ENCODE assay signal across 9 cellular contexts in genomic region chr3:188339410-188340295, GRCh38.
DNase-seq lines count a peak whose midpoint lies in the region; ATAC-seq and TF ChIP-seq lines count a peak whose summit lies in the region.
"Had no signal": no experiment of that assay in that cellular context is flagged by ENCODE, and none has a peak within 500 bp of the region (broad histone marks: within the 10 kb centered on the region; RNA-seq: fewer than 3 reads in every experiment).

No MANE protein-coding gene starts in this region.

- peaks cover 34% of the 10 kb centered on the region for H3K4me1 Mint-ChIP-seq in activated CD4-positive, alpha-beta T cell treated with anti-CD3 and anti-CD28 coated beads, Interleukin-2, amount 10 ng/mL, durations not matched to agents 24 days and 14 days
- peaks cover 38 to 48% of the 10 kb centered on the region in 2 donors for H3K4me1 Mint-ChIP-seq in natural killer cell treated with Interleukin-12 subunit alpha and Interleukin-12 subunit beta and Interleukin-15 and Interleukin-18, amount 100 ng/mL, for 72 hours (ENCODE audit: low read depth in 2 of 2)

- no peaks in the 10 kb centered on the region for H3K27me3 ChIP-seq in A673 (replicated peaks; ENCODE audit: insufficient read depth, low read depth, low read length, poor library complexity)

- H3K27ac ChIP-seq in A673 (ENCODE audit: low read depth, low read length, poor library complexity, severe bottlenecking): no peak overlapping the region

- DNase-seq in activated CD4-positive, alpha-beta T cell treated with anti-CD3 and anti-CD28 coated beads, Interleukin-2, amount 10 ng/mL, durations not matched to agents 24 days and 14 days: peak; percentile 81
- DNase-seq in natural killer cell treated with Interleukin-12 subunit alpha and Interleukin-12 subunit beta and Interleukin-15 and Interleukin-18, amount 100 ng/mL, for 72 hours (ENCODE audit: low spot score): peak; percentile 81
- DNase-seq in NCI-H1048 (lab: John Stamatoyannopoulos, UW): no peak
- no peak for DNase-seq in A673 (ENCODE audit: low spot score)
- no peak for DNase-seq in MV-4-11 (lab: John Stamatoyannopoulos, UW)
- DNase-seq in SIG-M5 (lab: John Stamatoyannopoulos, UW): no peak

- peak overlapping the region; percentile 66 for H3K4me3 Mint-ChIP-seq in activated CD4-positive, alpha-beta T cell treated with anti-CD3 and anti-CD28 coated beads, Interleukin-2, amount 10 ng/mL, durations not matched to agents 24 days and 14 days
- H3K4me3 Mint-ChIP-seq in natural killer cell treated with Interleukin-12 subunit alpha and Interleukin-12 subunit beta and Interleukin-15 and Interleukin-18, amount 100 ng/mL, for 72 hours: peak overlapping the region; percentile 72

- CTCF ChIA-PET in A673 (lab: Charles Lee): no interaction called here

- peaks cover 4% of the 10 kb centered on the region for H3K9me3 Mint-ChIP-seq in activated CD4-positive, alpha-beta T cell treated with anti-CD3 and anti-CD28 coated beads, Interleukin-2, amount 10 ng/mL, durations not matched to agents 24 days and 14 days
- no peaks in the 10 kb centered on the region for H3K9me3 Mint-ChIP-seq in natural killer cell treated with Interleukin-12 subunit alpha and Interleukin-12 subunit beta and Interleukin-15 and Interleukin-18, amount 100 ng/mL, for 72 hours

- H3K36me3 ChIP-seq in A673 (ENCODE audit: insufficient read depth, low read length, poor library complexity, severe bottlenecking): no peaks in the 10 kb centered on the region

- H3K4me1 ChIP-seq in A673 (ENCODE audit: insufficient read depth, low read length, poor library complexity, severe bottlenecking): peaks cover 20% of the 10 kb centered on the region

- H3K36me3 Mint-ChIP-seq in activated CD4-positive, alpha-beta T cell treated with anti-CD3 and anti-CD28 coated beads, Interleukin-2, amount 10 ng/mL, durations not matched to agents 24 days and 14 days (ENCODE audit: low read depth): peaks cover 36% of the 10 kb centered on the region
- H3K36me3 Mint-ChIP-seq in natural killer cell treated with Interleukin-12 subunit alpha and Interleukin-12 subunit beta and Interleukin-15 and Interleukin-18, amount 100 ng/mL, for 72 hours: peaks cover 17% of the 10 kb centered on the region

- no peaks in the 10 kb centered on the region for H3K9me3 ChIP-seq in A673 (ENCODE audit: low read depth, low read length, poor library complexity, severe bottlenecking)

- no peak for TF ChIP-seq CTCF in A673 (conservative IDR thresholded peaks at IDR 0.05; ENCODE audit: low read depth, low read length)

- POLR2A ChIA-PET in A673 (lab: Charles Lee; ENCODE audit: low non-redundant PET): interaction anchor here (0.5 kb wide), 1 partner anchor 134 kb away, joined by 3 read pairs; no protein-coding TSS in a partner anchor

- no TSS peak for BruUV-seq in A673 (replicated peaks; lab: Mats Ljungman, UMichigan)

- H3K27me3 Mint-ChIP-seq in activated CD4-positive, alpha-beta T cell treated with anti-CD3 and anti-CD28 coated beads, Interleukin-2, amount 10 ng/mL, durations not matched to agents 24 days and 14 days: peaks cover 6% of the 10 kb centered on the region
- peaks cover 3 to 11% of the 10 kb centered on the region in 2 donors for H3K27me3 Mint-ChIP-seq in natural killer cell treated with Interleukin-12 subunit alpha and Interleukin-12 subunit beta and Interleukin-15 and Interleukin-18, amount 100 ng/mL, for 72 hours

- no peak overlapping the region for H3K4me3 ChIP-seq in A673 (ENCODE audit: low read depth, low read length, poor library complexity, severe bottlenecking)
- H3K4me3 ChIP-seq: lung had no signal

- peak overlapping the region; percentile 93 for H3K27ac Mint-ChIP-seq in activated CD4-positive, alpha-beta T cell treated with anti-CD3 and anti-CD28 coated beads, Interleukin-2, amount 10 ng/mL, durations not matched to agents 24 days and 14 days
- H3K27ac Mint-ChIP-seq in natural killer cell treated with Interleukin-12 subunit alpha and Interleukin-12 subunit beta and Interleukin-15 and Interleukin-18, amount 100 ng/mL, for 72 hours: peak overlapping the region; percentile 56 to 81

- ATAC-seq in GM18502 (IDR thresholded peaks at IDR 0.05; ENCODE audit: poor library complexity, unreplicated experiment): peak; percentile 80
- peak; percentile 81 for ATAC-seq in HG02623 (IDR thresholded peaks at IDR 0.05; ENCODE audit: unreplicated experiment)
- peak; percentile 96 to 97 for ATAC-seq in natural killer cell treated with Interleukin-12 subunit alpha and Interleukin-12 subunit beta and Interleukin-15 and Interleukin-18, amount 100 ng/mL, for 72 hours

- intact Hi-C loops in activated CD4-positive, alpha-beta T cell treated with anti-CD3 and anti-CD28 coated beads, Interleukin-2, amount 10 ng/mL, durations not matched to agents 24 days and 14 days (cut with micrococcal nuclease): loop anchor here (1.0 to 10.0 kb wide), 11 partner anchors 9 to 598 kb away; no protein-coding TSS in a partner anchor
- intact Hi-C loops in A673 (cut with micrococcal nuclease; ENCODE audit: unreplicated experiment): no loop called here

Comparison
In these comparisons a context has a peak if more than half of its experiments do, and no peak if none do; other contexts are left out.
1. DNase-seq: peak in activated CD4-positive, alpha-beta T cell treated with anti-CD3 and anti-CD28 coated beads, Interleukin-2, amount 10 ng/mL, durations not matched to agents 24 days and 14 days (single experiment) and natural killer cell treated with Interleukin-12 subunit alpha and Interleukin-12 subunit beta and Interleukin-15 and Interleukin-18, amount 100 ng/mL, for 72 hours (single experiment); none in NCI-H1048 (single experiment), A673 (single experiment), MV-4-11 (single experiment) and SIG-M5 (single experiment).
2. Peak in every context shown above with its lines, with median percentiles within 50 percentile points of each other: ATAC-seq.